ENCODE assay signal across 33 cellular contexts in genomic region chr2:161409308-161409707, GRCh38. TPM values are rescaled to one million over a fixed set of nuclear protein-coding genes. Genes with fewer than 3 reads are reported as not detected.
"Had no signal": no experiment of that assay in that cellular context is flagged by ENCODE, and none has a peak within 500 bp of the region (broad histone marks: within the 10 kb centered on the region; RNA-seq: fewer than 3 reads in every experiment).

No MANE protein-coding gene starts in this region.

- ATAC-seq: activated CD4-positive, alpha-beta T cell treated with anti-CD3 and anti-CD28 coated beads for 36 hours; activated CD4-positive, CD25-positive, alpha-beta regulatory T cell treated with anti-CD3 and anti-CD28 coated beads, Interleukin-2, amount 50 U/mL, for 24 hours; activated CD8-positive, alpha-beta memory T cell treated with anti-CD3 and anti-CD28 coated beads, Interleukin-2, amount 10 ng/mL, durations not matched to agents 7 days and 5 days; activated CD8-positive, alpha-beta T cell treated with anti-CD3 and anti-CD28 coated beads, Interleukin-2, amount 10 ng/mL, durations not matched to agents 7 days and 5 days; activated naive CD8-positive, alpha-beta T cell treated with anti-CD3 and anti-CD28 coated beads, Interleukin-2, amount 50 U/mL, for 24 hours; WTC11 had no signal

- FAIRE-seq: bronchial epithelial cell had no signal

- H3K27me3 ChIP-seq: ascending aorta had no signal

- H3K9me3 ChIP-seq: ascending aorta had no signal

- H3K4me3 ChIP-seq: ascending aorta, cardiac muscle cell had no signal

- H3K4me1 ChIP-seq: ascending aorta had no signal

- H3K36me3 ChIP-seq: ascending aorta, cardiac muscle cell, WERI-Rb-1 had no signal

- H3K27ac ChIP-seq: ascending aorta, cardiac muscle cell, WERI-Rb-1 had no signal

- DNase-seq: activated CD4-positive, alpha-beta memory T cell treated with anti-CD3 and anti-CD28 coated beads, Interleukin-2, amount 10 ng/mL, durations not matched to agents 7 days and 5 days; activated CD4-positive, alpha-beta T cell treated with anti-CD3 and anti-CD28 coated beads for 1 hour; activated CD4-positive, alpha-beta T cell treated with anti-CD3 and anti-CD28 coated beads for 36 hours; activated CD4-positive, alpha-beta T cell treated with anti-CD3 and anti-CD28 coated beads for 48 hours; activated CD4-positive, alpha-beta T cell treated with anti-CD3 and anti-CD28 coated beads, Interleukin-2, amount 10 ng/mL, durations not matched to agents 7 days and 5 days; activated CD4-positive, alpha-beta T cell treated with anti-CD3 and anti-CD28 coated beads, Interleukin-2, amount 50 U/mL, for 48 hours; activated CD4-positive, CD25-positive, alpha-beta regulatory T cell; activated CD8-positive, alpha-beta memory T cell treated with anti-CD3 and anti-CD28 coated beads for 24 hours; activated CD8-positive, alpha-beta memory T cell treated with anti-CD3 and anti-CD28 coated beads, Interleukin-2, amount 10 ng/mL, durations not matched to agents 7 days and 5 days; activated CD8-positive, alpha-beta memory T cell treated with anti-CD3 and anti-CD28 coated beads, Interleukin-2, amount 50 U/mL, for 48 hours; activated CD8-positive, alpha-beta T cell treated with anti-CD3 and anti-CD28 coated beads, Interleukin-2, amount 10 ng/mL, durations not matched to agents 7 days and 5 days; activated effector memory CD4-positive, alpha-beta T cell treated with Interleukin-2 at 50 U/mL for 16 hours; activated gamma-delta T cell; activated naive CD4-positive, alpha-beta T cell treated with anti-CD3 and anti-CD28 coated beads, Interleukin-2, amount 10 ng/mL, durations not matched to agents 7 days and 5 days; activated naive CD4-positive, alpha-beta T cell treated with Interleukin-2 at 50 U/mL for 16 hours; activated naive CD8-positive, alpha-beta T cell treated with anti-CD3 and anti-CD28 coated beads, Interleukin-2, amount 10 ng/mL, durations not matched to agents 7 days and 5 days; activated naive CD8-positive, alpha-beta T cell treated with anti-CD3 and anti-CD28 coated beads, Interleukin-2, amount 50 U/mL, for 24 hours; activated T-cell treated with anti-CD3 and anti-CD28 coated beads, Interleukin-2, amount 50 U/mL, for 24 hours; activated T-cell treated with anti-CD3 and anti-CD28 coated beads, Interleukin-2, amount 50 U/mL, for 48 hours; amygdala; anterior cingulate cortex; caudate nucleus; cerebellar nuclear complex; T-helper 1 cell; T-helper 2 cell; T-helper 9 cell; WERI-Rb-1 had no signal

RNA-seq across cellular contexts. Expression of gene TBR1, which starts 6.8 kb away (rescaled TPM):
- total RNA-seq: activated CD4-positive, alpha-beta memory T cell treated with anti-CD3 and anti-CD28 coated beads, Interleukin-2, amount 10 ng/mL, durations not matched to agents 7 days and 5 days; activated CD4-positive, alpha-beta T cell treated with anti-CD3 and anti-CD28 coated beads, Interleukin-2, amount 10 ng/mL, durations not matched to agents 7 days and 5 days; activated naive CD8-positive, alpha-beta T cell treated with anti-CD3 and anti-CD28 coated beads, Interleukin-2, amount 10 ng/mL, durations not matched to agents 7 days and 5 days; ascending aorta; chondrocyte; WTC11 had no signal
- polyA plus RNA-seq: cardiac muscle cell had no signal
